1 cellular context compared by ENCODE assay signal in the genomic region with DNA sequence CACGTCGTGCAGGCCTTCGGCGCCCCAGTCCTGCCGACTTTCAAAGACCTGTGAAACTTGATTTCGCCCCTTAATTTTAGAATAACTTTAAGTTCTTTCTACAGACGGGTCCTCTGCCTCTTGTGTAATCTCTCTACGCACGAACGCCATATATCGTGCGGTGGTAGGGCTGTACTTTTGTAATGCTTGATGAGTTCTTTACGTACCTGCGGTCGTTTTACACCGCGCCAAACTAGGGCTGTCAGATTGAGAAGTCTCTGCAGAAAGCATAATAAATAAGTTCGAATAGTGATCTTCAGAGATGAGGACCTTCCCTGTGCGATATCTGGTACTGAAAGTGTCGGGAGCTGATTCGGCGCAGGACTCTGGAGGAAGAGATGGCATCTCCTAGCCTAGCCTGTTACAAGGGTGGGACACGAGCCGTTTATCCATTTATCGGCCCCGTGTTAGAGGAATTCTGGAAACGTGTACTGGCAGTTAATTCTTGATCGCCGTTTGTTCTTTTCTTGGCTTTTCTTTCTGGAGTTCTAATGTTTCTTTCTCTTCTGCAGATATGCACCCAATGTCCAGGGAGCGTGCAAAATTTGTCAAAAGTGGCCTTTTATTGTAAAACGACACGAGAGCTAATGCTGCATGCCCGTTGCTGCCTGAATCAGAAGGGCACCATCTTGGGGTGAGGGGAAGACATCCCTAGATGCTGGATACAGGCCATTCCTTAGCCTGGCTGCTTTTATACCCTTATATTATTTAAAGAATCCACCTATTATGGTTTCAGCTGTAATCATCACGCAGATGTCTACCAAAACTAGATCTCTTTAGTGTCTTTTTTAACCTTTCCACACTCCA.
A peak's percentile ranks its signal among the peaks of the same experiment; 100 is the strongest.
TF ChIP-seq lines count a peak whose summit lies in the region.

No MANE protein-coding gene starts in this region.

TF ChIP-seq in SK-N-SH, 30 proteins besides CTCF, POLR2A, EP300 and RAD21 (continued from another document):
- TF ChIP-seq, protein P1, sequence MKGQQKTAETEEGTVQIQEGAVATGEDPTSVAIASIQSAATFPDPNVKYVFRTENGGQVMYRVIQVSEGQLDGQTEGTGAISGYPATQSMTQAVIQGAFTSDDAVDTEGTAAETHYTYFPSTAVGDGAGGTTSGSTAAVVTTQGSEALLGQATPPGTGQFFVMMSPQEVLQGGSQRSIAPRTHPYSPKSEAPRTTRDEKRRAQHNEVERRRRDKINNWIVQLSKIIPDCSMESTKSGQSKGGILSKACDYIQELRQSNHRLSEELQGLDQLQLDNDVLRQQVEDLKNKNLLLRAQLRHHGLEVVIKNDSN (IDR thresholded peaks at IDR 0.05; ENCODE audit: borderline replicate concordance, low read depth) = no peak
- TF ChIP-seq TEAD4 (IDR thresholded peaks at IDR 0.05; ENCODE audit: borderline replicate concordance, insufficient read depth) = no peak
- TF ChIP-seq RCOR1 (IDR thresholded peaks at IDR 0.05; ENCODE audit: low read length) = no peak
- 0 out of 2 replicates have a peak, but pooled peaks have one; percentile 13 for TF ChIP-seq POLR2AphosphoS5 (IDR thresholded peaks at IDR 0.05; ENCODE audit: low read depth, low read length)
- TF ChIP-seq ELF1 (IDR thresholded peaks at IDR 0.05) = no peak
- TF ChIP-seq MXI1 (IDR thresholded peaks at IDR 0.05; ENCODE audit: low read depth, low read length) = peak; percentile 24; the same call in 1 of the 2 replicates
- no peak for TF ChIP-seq SIN3A (IDR thresholded peaks at IDR 0.05; ENCODE audit: borderline replicate concordance, low read depth, low read length)
